8 cellular contexts compared by ENCODE assay signal in genomic region chr15:78756781-78757635, GRCh38. TPM values are rescaled to one million over a fixed set of nuclear protein-coding genes. Genes with fewer than 3 reads are reported as not detected.
A peak's percentile ranks its signal among the peaks of the same experiment; 100 is the strongest.
DNase-seq lines count a peak whose midpoint lies in the region; ATAC-seq and TF ChIP-seq lines count a peak whose summit lies in the region.
"Not testable (repeated sequence)": the region's sequence is repeated elsewhere in the genome, so short reads cannot be mapped to it uniquely, and the experiment has no call there.

No MANE protein-coding gene starts in this region.

- not testable (repeated sequence) for BruUV-seq in mammary epithelial cell (replicated peaks; lab: Mats Ljungman, UMichigan)

- not testable (repeated sequence) for H3K4me3 ChIP-seq in HL-60 (replicated peaks; ENCODE audit: insufficient read depth, low read length); mammary epithelial cell (replicated peaks in 1 of 3; ENCODE audit: insufficient read depth in 1 of 3, low read depth in 2 of 3, low read length in 3 of 3); sigmoid colon

- H3K36me3 ChIP-seq in mammary epithelial cell (ENCODE audit: insufficient read depth, low read length); sigmoid colon: not testable (repeated sequence)

- CTCF ChIA-PET in activated B cell treated with CpG ODN at 0.5 μM for 24 hours (lab: Charles Lee): interaction anchor here (1.4 to 1.5 kb wide), 2 partner anchors 116 kb away, joined by 5 to 6 read pairs; partner anchors contain the start of gene MORF4L1
- CTCF ChIA-PET in mammary epithelial cell (lab: Charles Lee; ENCODE audit: low non-redundant PET): interaction anchor here (0.6 kb wide), 1 partner anchor 99 kb away, joined by 10 read pairs; no protein-coding TSS in a partner anchor

- TF ChIP-seq POLR2A in sigmoid colon (IDR thresholded peaks at IDR 0.05): not testable (repeated sequence)

- intact Hi-C loops in activated B cell treated with CpG ODN at 0.5 μM for 24 hours (cut with micrococcal nuclease): loop anchor here (1.0 to 5.0 kb wide), 8 partner anchors 54 to 1570 kb away; partner anchors contain the start of genes ADAMTS7 and TMED3
- intact Hi-C loops in mammary epithelial cell (cut with micrococcal nuclease): loop anchor here (1.0 to 5.0 kb wide), 3 partner anchors 51 to 428 kb away; no protein-coding TSS in a partner anchor
- intact Hi-C loops in sigmoid colon (cut with DNase I): loop anchor here (5.0 kb wide), 1 partner anchor 55 kb away; the partner anchor contains the start of gene ADAMTS7

- not testable (repeated sequence) for H4K20me1 ChIP-seq in mammary epithelial cell (ENCODE audit: insufficient read depth, low read length)

- not testable (repeated sequence) for H3K36me3 Mint-ChIP-seq in activated B cell treated with CpG ODN at 0.5 μM for 24 hours (ENCODE audit: low read depth)

- not testable (repeated sequence) for H2AFZ ChIP-seq in mammary epithelial cell (ENCODE audit: low read depth, low read length)

- ATAC-seq in GM18498 (IDR thresholded peaks at IDR 0.05; ENCODE audit: unreplicated experiment) (peak; percentile 63), activated B cell treated with CpG ODN at 0.5 μM for 24 hours (ENCODE audit: low read depth) (peak; percentile 78)

- TF ChIP-seq EP300 in sigmoid colon (IDR thresholded peaks at IDR 0.05): not testable (repeated sequence)

- H3K27ac Mint-ChIP-seq in activated B cell treated with CpG ODN at 0.5 μM for 24 hours: peak overlapping the region; percentile 98

- not testable (repeated sequence) for H3K9me3 ChIP-seq in mammary epithelial cell (replicated peaks; ENCODE audit: insufficient read depth, low read length); sigmoid colon

- H3K4me3 Mint-ChIP-seq in activated B cell treated with CpG ODN at 0.5 μM for 24 hours: peak overlapping the region; percentile 84

- H3K27me3 ChIP-seq in HL-60 (ENCODE audit: insufficient read depth, poor library complexity, severe bottlenecking); mammary epithelial cell (ENCODE audit: insufficient read depth, low read length); sigmoid colon: not testable (repeated sequence)

- H3K27ac ChIP-seq in HL-60 (replicated peaks); mammary epithelial cell (ENCODE audit: insufficient read depth, low read depth, low read length): not testable (repeated sequence)
- peak overlapping the region; percentile 51 to 72 (median 60) for H3K27ac ChIP-seq in sigmoid colon

- H3K79me2 ChIP-seq in mammary epithelial cell (ENCODE audit: insufficient read depth, low read length): not testable (repeated sequence)

- not testable (repeated sequence) for H3K4me2 ChIP-seq in mammary epithelial cell (ENCODE audit: insufficient read depth, low read depth, low read length)

- in situ Hi-C loops in mammary epithelial cell (cut with MboI; ENCODE audit: low sequenced_read_pairs in 2 of 2): not testable (repeated sequence)

- not testable (repeated sequence) for H3K9me3 Mint-ChIP-seq in activated B cell treated with CpG ODN at 0.5 μM for 24 hours

- H3K9ac ChIP-seq in mammary epithelial cell (ENCODE audit: insufficient read depth, low read length): not testable (repeated sequence)

- H3K27me3 Mint-ChIP-seq in activated B cell treated with CpG ODN at 0.5 μM for 24 hours: not testable (repeated sequence)

- POLR2A ChIA-PET in activated B cell treated with CpG ODN at 0.5 μM for 24 hours (lab: Charles Lee): interaction anchor here (0.6 to 3.3 kb wide), 13 partner anchors 28 to 1165 kb away, joined by 3 to 46 read pairs (median 4); partner anchors contain the start of genes ADAMTS7, CTSH, MORF4L1 and PSMA4

- DNase-seq in GOT3 (lab: John Stamatoyannopoulos, UW) (peak; percentile 87), HL-60 (ENCODE audit: low read depth in 1 of 2, low spot score in 1 of 2) (peak; percentile 27 to 30), activated B cell treated with CpG ODN at 0.5 μM for 24 hours (peak; percentile 91), mammary epithelial cell (peak; percentile 54), hypothalamus (lab: John Stamatoyannopoulos, UW) (peak in 37 of 51 donors; percentile 17 to 83 (median 49)), sigmoid colon (peak; percentile 86), ureter (ENCODE audit: low spot score) (peak; percentile 71)

- dilution Hi-C loops in mammary epithelial cell (cut with HindIII; ENCODE audit: low sequenced_read_pairs): not testable (repeated sequence)

- 58% methylated on average over 13 of the region's 25 CpGs for WGBS in mammary epithelial cell (ENCODE audit: low coverage, missing lambda C conversion rate)
- 55 to 82% methylated on average over 24 of the region's 25 CpGs for WGBS in sigmoid colon, 2 donors

- H3K4me1 Mint-ChIP-seq in activated B cell treated with CpG ODN at 0.5 μM for 24 hours: peaks cover 59% of the 10 kb centered on the region

- not testable (repeated sequence) for TF ChIP-seq CTCF in HL-60 (IDR thresholded peaks at IDR 0.05; ENCODE audit: insufficient read depth, low read length); activated B cell treated with CpG ODN at 0.5 μM for 24 hours (IDR thresholded peaks at IDR 0.05); mammary epithelial cell (conservative IDR thresholded peaks at IDR 0.05 in 1 of 2, IDR thresholded peaks at IDR 0.05 in 1 of 2; ENCODE audit: extremely low read depth in 1 of 2, insufficient read depth in 1 of 2, low read depth in 1 of 2, low read length in 2 of 2); sigmoid colon (IDR thresholded peaks at IDR 0.05)

- peaks cover 11% of the 10 kb centered on the region for H3K4me1 ChIP-seq in mammary epithelial cell (ENCODE audit: insufficient read depth, low read length)
- H3K4me1 ChIP-seq in sigmoid colon: peaks cover 0 to 43% (median 27%) of the 10 kb centered on the region in 4 donors

RNA-seq across cellular contexts. Expression of gene ADAMTS7, which starts 54.3 kb away (rescaled TPM):
- total RNA-seq in activated B cell treated with CpG ODN at 0.5 μM for 24 hours: 12.0 and 14.1 TPM in 2 replicates
- total RNA-seq in mammary epithelial cell: 10 to 100 TPM in 1 of 2 donors, 1 to 10 TPM in 1; 6.7 to 10.6 TPM
- 5.6 TPM for polyA plus RNA-seq in mammary epithelial cell
- polyA minus RNA-seq in mammary epithelial cell: 3.0 TPM
- total RNA-seq in sigmoid colon: 1 to 10 TPM; 1.6 to 8.3 (median 2.2) TPM
- polyA plus RNA-seq in sigmoid colon: 1 to 10 TPM in 1 of 3 donors, under 1 TPM in 1, not detected in 1; 0.23 to 1.9 TPM
- total RNA-seq in ureter: 4.2 TPM

Comparison
In these comparisons a context has a peak if more than half of its experiments do, and no peak if none do; other contexts are left out.
1. DNase-seq: peak in every context shown above with its lines; median percentile 91 in activated B cell treated with CpG ODN at 0.5 μM for 24 hours; 87 in GOT3; 86 in sigmoid colon; 71 in ureter; 54 in mammary epithelial cell; 49 in hypothalamus; 28 in HL-60.